Comparison of ENCODE assay signal across 1 cellular context in the genomic region with DNA sequence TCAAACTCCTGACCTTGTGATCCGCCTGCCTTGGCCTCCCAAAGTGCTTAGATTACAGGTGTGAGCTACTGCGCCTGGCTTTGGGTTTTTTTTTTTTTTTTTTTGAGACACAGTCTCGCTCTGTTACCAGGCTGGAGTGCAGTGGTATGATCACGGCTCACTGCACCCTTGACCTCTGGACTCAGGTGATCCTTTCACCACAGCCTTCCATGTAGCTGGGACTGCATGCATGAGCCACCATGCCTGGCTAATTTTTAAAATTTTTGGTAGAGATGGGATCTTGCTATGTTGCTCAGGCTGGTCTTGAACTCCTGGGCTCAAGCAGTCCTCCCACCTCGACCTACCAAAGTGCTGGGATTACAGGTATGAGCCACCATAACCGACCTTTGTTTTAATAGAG. TPM values are rescaled to one million over a fixed set of nuclear protein-coding genes. Genes with fewer than 3 reads are reported as not detected.
"Had no signal": no experiment of that assay in that cellular context is flagged by ENCODE, and none has a peak within 500 bp of the region (broad histone marks: within the 10 kb centered on the region; RNA-seq: fewer than 3 reads in every experiment).

No MANE protein-coding gene starts in this region.

RNA-seq across cellular contexts. Expression of gene DEPDC4, which starts 44.7 kb away (rescaled TPM):
- total RNA-seq: mononuclear cell had no signal
